8 cellular contexts compared by ENCODE assay signal in genomic region chr17:18186271-18186982, GRCh38. TPM values are rescaled to one million over a fixed set of nuclear protein-coding genes. Genes with fewer than 3 reads are reported as not detected.
A peak's percentile ranks its signal among the peaks of the same experiment; 100 is the strongest.
DNase-seq lines count a peak whose midpoint lies in the region; ATAC-seq and TF ChIP-seq lines count a peak whose summit lies in the region.

No MANE protein-coding gene starts in this region.

- H3K4me1 ChIP-seq in lung (ENCODE audit: control insufficient read depth in 2 of 2, insufficient read depth in 2 of 2, low read length in 2 of 2) (peaks cover 35 to 41% of the 10 kb centered on the region in 2 donors), urinary bladder (ENCODE audit: insufficient read depth) (no peaks in the 10 kb centered on the region)

- peak overlapping the region in 1 of 2 donors; percentile 45 for H3K27ac ChIP-seq in lung (ENCODE audit: low read depth in 1 of 2, low read length in 1 of 2)
- no peak overlapping the region for H3K27ac ChIP-seq in urinary bladder (ENCODE audit: low read depth)

- TF ChIP-seq CTCF in astrocyte of the spinal cord (IDR thresholded peaks at IDR 0.05; ENCODE audit: low read depth, low read length) (no peak), lung (IDR thresholded peaks at IDR 0.05; ENCODE audit: control extremely low read depth, extremely low read depth) (no peak)

- H3K4me1 Mint-ChIP-seq in activated naive CD4-positive, alpha-beta T cell treated with anti-CD3 and anti-CD28 coated beads, Interleukin-2, amount 50 U/mL, for 24 hours = peaks cover 75% of the 10 kb centered on the region

- H3K27me3 Mint-ChIP-seq in activated naive CD4-positive, alpha-beta T cell treated with anti-CD3 and anti-CD28 coated beads, Interleukin-2, amount 50 U/mL, for 24 hours = no peaks in the 10 kb centered on the region

- no peaks in the 10 kb centered on the region for H3K9me3 Mint-ChIP-seq in activated naive CD4-positive, alpha-beta T cell treated with anti-CD3 and anti-CD28 coated beads, Interleukin-2, amount 50 U/mL, for 24 hours

- H3K27ac Mint-ChIP-seq in activated naive CD4-positive, alpha-beta T cell treated with anti-CD3 and anti-CD28 coated beads, Interleukin-2, amount 50 U/mL, for 24 hours = peak overlapping the region; percentile 95

- peaks cover 4% of the 10 kb centered on the region for H3K36me3 Mint-ChIP-seq in activated naive CD4-positive, alpha-beta T cell treated with anti-CD3 and anti-CD28 coated beads, Interleukin-2, amount 50 U/mL, for 24 hours

- H3K4me3 ChIP-seq in astrocyte of the spinal cord (ENCODE audit: low read depth, low read length) = peak overlapping the region; percentile 55
- peak overlapping the region; percentile 34 for H3K4me3 ChIP-seq in lung
- peak overlapping the region; percentile 90 for H3K4me3 ChIP-seq in urinary bladder (ENCODE audit: low read depth, low read length)

- no peaks in the 10 kb centered on the region for H3K27me3 ChIP-seq in lung (ENCODE audit: control insufficient read depth, insufficient read depth)

- 60 to 67% methylated on average over 7 of the region's 7 CpGs for WGBS in lung, 2 donors
- 42% methylated on average over 7 of the region's 7 CpGs for WGBS in urinary bladder

- no peaks in the 10 kb centered on the region for H3K9me3 ChIP-seq in lung (ENCODE audit: control insufficient read depth in 2 of 2, insufficient read depth in 1 of 2, low read length in 1 of 2)

- peak overlapping the region; percentile 99 for H3K4me3 Mint-ChIP-seq in activated naive CD4-positive, alpha-beta T cell treated with anti-CD3 and anti-CD28 coated beads, Interleukin-2, amount 50 U/mL, for 24 hours

- no peak for ATAC-seq in lung (ENCODE audit: insufficient read depth, low FRiP score)
- ATAC-seq in HG03571 (IDR thresholded peaks at IDR 0.05; ENCODE audit: unreplicated experiment) = no peak

- DNase-seq in activated naive CD4-positive, alpha-beta T cell treated with Interleukin-2 at 50 U/mL for 16 hours = no peak
- DNase-seq in astrocyte of the spinal cord (ENCODE audit: low read depth, low spot score) (peak; percentile 35), lung (ENCODE audit: low spot score) (no peak), MV-4-11 (lab: John Stamatoyannopoulos, UW) (no peak), DMS114 treated with DMSO at 0.1 percent for 48 hours (lab: John Stamatoyannopoulos, UW; ENCODE audit: unreplicated experiment) (no peak)

- H3K36me3 ChIP-seq in lung (ENCODE audit: control insufficient read depth in 2 of 2, insufficient read depth in 2 of 2, low read length in 2 of 2) (peaks cover 0 to 12% of the 10 kb centered on the region in 2 donors), urinary bladder (ENCODE audit: insufficient read depth) (no peaks in the 10 kb centered on the region)

- in situ Hi-C loops in astrocyte of the spinal cord (cut with HindIII; ENCODE audit: low sequenced_read_pairs) = no loop called here

RNA-seq across cellular contexts. Expression of gene ALKBH5, which starts 2.8 kb away (rescaled TPM):
- 100 to 1,000 TPM in 1 of 2 donors, 10 to 100 TPM in 1; 83.0 to 104 TPM for total RNA-seq in lung
- 10 to 100 TPM; 30.2 to 36.5 TPM for polyA plus RNA-seq in lung
- total RNA-seq in urinary bladder = 62.6 TPM
- 83.8 TPM for polyA plus RNA-seq in urinary bladder

RNA-seq across cellular contexts. Expression of gene LLGL1, which starts 39.0 kb away (rescaled TPM):
- total RNA-seq in lung = 10 to 100 TPM; 14.7 to 21.8 TPM
- polyA plus RNA-seq in lung = 1 to 10 TPM; 7.1 to 9.5 TPM
- 25.6 TPM for total RNA-seq in urinary bladder
- 24.5 TPM for polyA plus RNA-seq in urinary bladder

Comparison
In these comparisons a context has a peak if more than half of its experiments do, and no peak if none do; other contexts are left out.
1. H3K4me3 ChIP-seq: peak in every context shown above with its lines; median percentile 90 in urinary bladder; 55 in astrocyte of the spinal cord; 34 in lung.